ENCODE assay signal across 8 cellular contexts in the genomic region with DNA sequence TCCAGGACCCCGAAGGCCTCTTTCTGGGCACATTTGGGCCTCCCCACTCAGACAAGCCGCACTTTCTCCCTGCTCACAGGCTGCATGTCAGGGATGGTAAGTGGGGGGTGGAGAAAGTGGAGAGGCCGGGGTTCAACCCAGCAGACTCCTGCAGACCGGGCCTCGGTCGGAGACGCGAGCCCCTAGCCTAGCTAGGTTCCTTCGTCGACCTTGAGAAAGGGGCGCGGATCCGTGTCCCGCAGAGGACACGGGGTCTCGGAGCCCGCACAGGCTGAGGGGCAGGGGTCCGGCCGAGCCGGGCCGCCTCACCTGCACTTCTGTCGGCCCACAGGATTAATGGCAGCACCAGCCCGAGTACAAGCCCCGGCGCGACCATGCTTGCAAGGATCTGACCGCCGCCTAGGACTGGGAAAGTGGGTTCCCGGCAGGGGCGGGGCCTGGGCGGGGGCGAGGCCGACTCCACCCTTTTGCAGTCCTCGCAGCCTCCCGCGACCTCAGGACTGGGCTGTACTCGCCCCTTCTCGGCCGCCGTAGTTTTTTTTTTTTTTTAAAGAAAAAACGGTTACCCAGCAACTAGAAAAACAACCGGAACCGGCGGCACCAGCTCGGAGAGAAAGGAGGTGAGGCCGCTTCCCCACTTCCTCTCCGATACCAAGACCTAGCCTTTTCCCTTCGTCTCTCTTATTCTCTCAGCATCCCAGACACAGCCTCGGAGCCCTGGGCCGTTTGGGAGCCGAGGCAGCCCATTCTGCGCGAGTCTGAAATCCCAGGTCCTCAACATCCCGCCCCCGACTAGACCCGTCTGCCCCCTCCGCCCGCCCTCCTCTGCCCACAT. TPM values are rescaled to one million over a fixed set of nuclear protein-coding genes. Genes with fewer than 3 reads are reported as not detected.
DNase-seq lines count a peak whose midpoint lies in the region; ATAC-seq and TF ChIP-seq lines count a peak whose summit lies in the region.

A gene with protein sequence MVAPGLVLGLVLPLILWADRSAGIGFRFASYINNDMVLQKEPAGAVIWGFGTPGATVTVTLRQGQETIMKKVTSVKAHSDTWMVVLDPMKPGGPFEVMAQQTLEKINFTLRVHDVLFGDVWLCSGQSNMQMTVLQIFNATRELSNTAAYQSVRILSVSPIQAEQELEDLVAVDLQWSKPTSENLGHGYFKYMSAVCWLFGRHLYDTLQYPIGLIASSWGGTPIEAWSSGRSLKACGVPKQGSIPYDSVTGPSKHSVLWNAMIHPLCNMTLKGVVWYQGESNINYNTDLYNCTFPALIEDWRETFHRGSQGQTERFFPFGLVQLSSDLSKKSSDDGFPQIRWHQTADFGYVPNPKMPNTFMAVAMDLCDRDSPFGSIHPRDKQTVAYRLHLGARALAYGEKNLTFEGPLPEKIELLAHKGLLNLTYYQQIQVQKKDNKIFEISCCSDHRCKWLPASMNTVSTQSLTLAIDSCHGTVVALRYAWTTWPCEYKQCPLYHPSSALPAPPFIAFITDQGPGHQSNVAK (minus strand): TSS at position 407 of the 835 bp plus-strand sequence. CDS start 31 bp downstream, at position 376.
A gene (plus strand): TSS at position 572 of the 835 bp plus-strand sequence. CDS start 1,361 bp downstream, outside the sequence.

- H3K9me2 ChIP-seq in Karpas-422 (replicated peaks; ENCODE audit: insufficient read depth, low read length): no peaks in the 10 kb centered on the region

- H3K9me3 Mint-ChIP-seq in natural killer cell: no peaks in the 10 kb centered on the region

- H3K4me3 Mint-ChIP-seq in natural killer cell: peak within 1 kb of the TSS; percentile 91

- H3K4me2 ChIP-seq in Karpas-422 (ENCODE audit: low read depth, low read length, poor library complexity, severe bottlenecking): peak within 1 kb of the TSS; percentile 72

- no peaks in the 10 kb centered on the region for H3K27me3 ChIP-seq in Karpas-422 (ENCODE audit: low read length)

- TF ChIP-seq CTCF in fibroblast of pulmonary artery (IDR thresholded peaks at IDR 0.05; ENCODE audit: low read length, missing control alignments) (no peak), natural killer cell (IDR thresholded peaks at IDR 0.05) (no peak)

- no peaks in the 10 kb centered on the region for H3K79me2 ChIP-seq in Karpas-422 (ENCODE audit: low read length)

- H3K27ac ChIP-seq in Karpas-422 (ENCODE audit: low read length): no peak within 1 kb of the TSS

- no peaks in the 10 kb centered on the region for H4K20me1 ChIP-seq in Karpas-422 (ENCODE audit: insufficient read depth, low read depth, low read length)

- H2AFZ ChIP-seq in Karpas-422 (ENCODE audit: low read length): no peak within 1 kb of the TSS

- H3K4me3 ChIP-seq in Karpas-422 (ENCODE audit: low read length) (peak within 1 kb of the TSS; percentile 65), fibroblast of pulmonary artery (replicated peaks; ENCODE audit: low read depth, low read length) (peak within 1 kb of the TSS; percentile 76)

- intact Hi-C loops in natural killer cell (cut with micrococcal nuclease): no loop called here

- no peaks in the 10 kb centered on the region for H3K36me3 ChIP-seq in Karpas-422 (ENCODE audit: insufficient read depth, low read length)

- no peaks in the 10 kb centered on the region for H3K36me3 Mint-ChIP-seq in natural killer cell

- H3K9ac ChIP-seq in Karpas-422 (ENCODE audit: low read length): peak within 1 kb of the TSS; percentile 62

- DNase-seq in Daoy (ENCODE audit: low read depth) (peak; percentile 92), Karpas-422 (peak; percentile 87), fibroblast of pulmonary artery (ENCODE audit: low read depth) (peak; percentile 98), natural killer cell (peak; percentile 71)
- DNase-seq in activated effector memory CD4-positive, alpha-beta T cell treated with anti-CD3 and anti-CD28 coated beads, Interleukin-2, amount 50 U/mL, for 16 hours: peak; percentile 94
- DNase-seq in stimulated activated naive CD4-positive, alpha-beta T cell (lab: John Stamatoyannopoulos, UW): peak; percentile 75 to 94 (median 86)

- H3K27ac Mint-ChIP-seq in natural killer cell: peak within 1 kb of the TSS; percentile 91 to 92

- peaks cover 11% of the 10 kb centered on the region for H3K4me1 ChIP-seq in Karpas-422 (ENCODE audit: low read length)

- H3K9me3 ChIP-seq in Karpas-422 (ENCODE audit: low read length): no peaks in the 10 kb centered on the region

- H3K4me1 Mint-ChIP-seq in natural killer cell: peaks cover 16 to 23% of the 10 kb centered on the region in 2 donors

- ATAC-seq in GM21786 (IDR thresholded peaks at IDR 0.05; ENCODE audit: unreplicated experiment): peak; percentile 84
- peak; percentile 85 to 88 (median 85) for ATAC-seq in natural killer cell

- TF ChIP-seq POLR2A in Raji (IDR thresholded peaks at IDR 0.05; ENCODE audit: insufficient read depth, low read depth, low read length): peak; percentile 75

- H3K27me3 Mint-ChIP-seq in natural killer cell (ENCODE audit: low read depth in 2 of 2): peaks cover 0 to 4% of the 10 kb centered on the region in 2 donors

RNA-seq across cellular contexts. Expression of the first gene that starts in this region (rescaled TPM):
- total RNA-seq in Daoy (2014; rRNA removed; shearing (Covaris generic)): 3.7 and 4.1 TPM in 2 replicates
- 0.47 and 0.89 TPM in 2 replicates for total RNA-seq in Karpas-422 (2014; rRNA removed; shearing (Covaris generic); ENCODE audit: low replicate concordance)
- 1 to 10 TPM; 2.5 to 5.4 (median 2.5) TPM for total RNA-seq in natural killer cell

RNA-seq across cellular contexts. Expression of the second gene that starts in this region (rescaled TPM):
- total RNA-seq in Daoy (2014; rRNA removed; shearing (Covaris generic)): 30.5 and 50.9 TPM in 2 replicates
- 1.2 and 10.4 TPM in 2 replicates for total RNA-seq in Karpas-422 (2014; rRNA removed; shearing (Covaris generic); ENCODE audit: low replicate concordance)
- total RNA-seq in natural killer cell: under 1 TPM; 0.35 to 0.45 (median 0.35) TPM
